ENCODE assay signal across 15 cellular contexts in genomic region chr12:61574339-61574738, GRCh38.
DNase-seq lines count a peak whose midpoint lies in the region; ATAC-seq and TF ChIP-seq lines count a peak whose summit lies in the region.
"Had no signal": no experiment of that assay in that cellular context is flagged by ENCODE, and none has a peak within 500 bp of the region (broad histone marks: within the 10 kb centered on the region; RNA-seq: fewer than 3 reads in every experiment).

No MANE protein-coding gene starts in this region.

- TF ChIP-seq CTCF in retinal pigment epithelial cell (conservative IDR thresholded peaks at IDR 0.05; ENCODE audit: low read depth, low read length): no peak

- ATAC-seq in HG03457 (IDR thresholded peaks at IDR 0.05; ENCODE audit: unreplicated experiment): no peak
- no peak for ATAC-seq in GM18511 (IDR thresholded peaks at IDR 0.05; ENCODE audit: unreplicated experiment)
- ATAC-seq: A549, HCT116 had no signal

- peak; percentile 3 for DNase-seq in HT1080 (ENCODE audit: low read depth)
- DNase-seq in NCI-H524 treated with DMSO at 0.1 percent for 48 hours (lab: John Stamatoyannopoulos, UW): peak; percentile 64
- peak; percentile 3 for DNase-seq in retinal pigment epithelial cell (ENCODE audit: low read depth)
- DNase-seq in AG08396 (ENCODE audit: low spot score): no peak
- DNase-seq: CD4-positive, alpha-beta memory T cell; DMS79 treated with DMSO at 0.1 percent for 48 hours; GF-D8; GOT3; H7; HFFc6 had no signal

- no peak overlapping the region for H3K4me3 ChIP-seq in retinal pigment epithelial cell (ENCODE audit: low read length)
- H3K4me3 ChIP-seq: A549, BLaER1 had no signal
